In the genomic region with DNA sequence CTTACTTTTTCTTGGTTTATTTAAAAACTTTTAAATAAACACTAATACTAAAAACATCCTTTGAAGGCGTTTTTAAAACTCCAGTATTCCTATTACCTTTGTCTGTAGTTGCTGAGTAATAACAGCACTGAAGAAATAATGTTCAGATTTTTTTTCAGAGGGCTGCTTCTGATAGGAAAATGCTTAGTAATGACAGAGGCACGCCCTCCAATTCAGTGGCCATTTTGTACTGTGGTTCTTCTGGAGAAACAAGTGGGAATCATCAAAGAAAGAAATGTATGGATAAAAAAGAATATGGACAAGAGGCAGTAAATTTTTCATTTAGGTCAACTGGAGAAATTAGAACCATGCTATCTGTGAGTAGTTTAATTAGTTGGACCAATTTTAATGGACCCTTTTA, we compare ENCODE assay signal across 16 cellular contexts. TPM values are rescaled to one million over a fixed set of nuclear protein-coding genes. Genes with fewer than 3 reads are reported as not detected.
DNase-seq lines count a peak whose midpoint lies in the region; ATAC-seq and TF ChIP-seq lines count a peak whose summit lies in the region.
"Had no signal": no experiment of that assay in that cellular context is flagged by ENCODE, and none has a peak within 500 bp of the region (broad histone marks: within the 10 kb centered on the region; RNA-seq: fewer than 3 reads in every experiment).

No MANE protein-coding gene starts in this region.

- ATAC-seq in HG03196 (IDR thresholded peaks at IDR 0.05; ENCODE audit: unreplicated experiment): no peak
- ATAC-seq: gastroesophageal sphincter; natural killer cell treated with Interleukin-12 subunit alpha and Interleukin-12 subunit beta and Interleukin-15 and Interleukin-18, amount 100 ng/mL, for 72 hours; T-helper 17 cell had no signal

- peaks cover 12% of the 10 kb centered on the region for H3K36me3 ChIP-seq in mesodermal cell (ENCODE audit: control insufficient read depth, insufficient read depth, low read length)
- H3K36me3 ChIP-seq: gastroesophageal sphincter, suprapubic skin had no signal

- no peaks in the 10 kb centered on the region for H3K9me3 ChIP-seq in mesodermal cell (ENCODE audit: control insufficient read depth, low read length)
- H3K9me3 ChIP-seq: gastroesophageal sphincter, suprapubic skin had no signal

- no peak for TF ChIP-seq CTCF in cardiac fibroblast (IDR thresholded peaks at IDR 0.05; ENCODE audit: low read depth, low read length)

- DNase-seq in ELR (ENCODE audit: low read depth): peak; percentile 53
- peak; percentile 72 for DNase-seq in OCI-M1 (lab: John Stamatoyannopoulos, UW)
- DNase-seq in cardiac fibroblast (ENCODE audit: low read depth in 2 of 2): peak; percentile 70 to 82
- no peak for DNase-seq in hypothalamus (lab: John Stamatoyannopoulos, UW)
- DNase-seq in NCI-H446 treated with DMSO at 0.1 percent for 48 hours (lab: John Stamatoyannopoulos, UW): no peak
- DNase-seq in activated CD4-positive, alpha-beta T cell treated with anti-CD3 and anti-CD28 coated beads, Interleukin-2, amount 50 U/mL, for 4 hours: no peak
- DNase-seq: activated CD4-positive, alpha-beta T cell treated with anti-CD3 and anti-CD28 coated beads, Interleukin-2, amount 50 U/mL, for 48 hours; activated naive CD4-positive, alpha-beta T cell; CD4-positive, CD25-positive, alpha-beta regulatory T cell; cortex of kidney; T-helper 17 cell had no signal

- H3K4me1 ChIP-seq in mesodermal cell (ENCODE audit: control insufficient read depth, insufficient read depth, low read length, poor library complexity, severe bottlenecking): no peaks in the 10 kb centered on the region

- WGBS in mesodermal cell (ENCODE audit: insufficient coverage in 2 of 2), 2 experiments: 91 to 93% methylated on average over 1 of the region's 2 CpGs

- H3K4me3 ChIP-seq in cardiac fibroblast (replicated peaks in 1 of 2; ENCODE audit: low read depth in 2 of 2, low read length in 2 of 2): no peak overlapping the region
- H3K4me3 ChIP-seq in mesodermal cell (ENCODE audit: extremely low read depth, insufficient read depth, low read length, poor library complexity, severe bottlenecking): no peak overlapping the region
- H3K4me3 ChIP-seq: gastroesophageal sphincter, suprapubic skin had no signal

- H3K27ac ChIP-seq in mesodermal cell (ENCODE audit: low read depth, low read length, severe bottlenecking): peak overlapping the region; percentile 23
- H3K27ac ChIP-seq: suprapubic skin had no signal

RNA-seq across cellular contexts. Expression of a gene that starts 13.6 kb away (rescaled TPM):
- 52.9 TPM for polyA plus RNA-seq in mesodermal cell (2013, experiment 1 of 2)
- polyA plus RNA-seq in mesodermal cell (2013, experiment 2 of 2): 53.5 TPM

RNA-seq across cellular contexts. Expression of a gene that starts 13.9 kb away (rescaled TPM):
- polyA plus RNA-seq in mesodermal cell (2013, experiment 1 of 2): 17.7 TPM
- 19.0 TPM for polyA plus RNA-seq in mesodermal cell (2013, experiment 2 of 2)

Comparison
In these comparisons a context has a peak if more than half of its experiments do, and no peak if none do; other contexts are left out.
1. DNase-seq: peak in ELR (single experiment), OCI-M1 (single experiment) and cardiac fibroblast (2 of 2); none in hypothalamus (0 of 51), NCI-H446 treated with DMSO at 0.1 percent for 48 hours (single experiment) and activated CD4-positive, alpha-beta T cell treated with anti-CD3 and anti-CD28 coated beads, Interleukin-2, amount 50 U/mL, for 4 hours (0 of 2).